Comparison of ENCODE assay signal across 21 cellular contexts in genomic region chr15:85013785-85014184, GRCh38. TPM values are rescaled to one million over a fixed set of nuclear protein-coding genes. Genes with fewer than 3 reads are reported as not detected.
DNase-seq lines count a peak whose midpoint lies in the region; ATAC-seq, FAIRE-seq and TF ChIP-seq lines count a peak whose summit lies in the region.
"Had no signal": no experiment of that assay in that cellular context is flagged by ENCODE, and none has a peak within 500 bp of the region (broad histone marks: within the 10 kb centered on the region; RNA-seq: fewer than 3 reads in every experiment).

No MANE protein-coding gene starts in this region.

- H3K4me1 Mint-ChIP-seq in GM23338 (peaks cover 8% of the 10 kb centered on the region), T-helper 17 cell (peaks cover 20% of the 10 kb centered on the region)
- H3K4me1 Mint-ChIP-seq in stimulated activated memory B cell treated with anti-CD40 and anti-IgM and Interleukin-4, amounts not matched to agents 10 μg/mL and 1 μg/mL and 100 μg/mL, for 72 hours = peaks cover 60% of the 10 kb centered on the region
- H3K4me1 Mint-ChIP-seq in activated naive CD4-positive, alpha-beta T cell treated with anti-CD3 and anti-CD28 coated beads, Interleukin-2, amount 10 ng/mL, durations not matched to agents 7 days and 5 days = peaks cover 5% of the 10 kb centered on the region

- TF ChIP-seq CTCF in GM23338 (conservative IDR thresholded peaks at IDR 0.05; ENCODE audit: low read depth in 2 of 2) = no peak
- no peak for TF ChIP-seq CTCF in GM13976 (IDR thresholded peaks at IDR 0.05; ENCODE audit: borderline replicate concordance, control extremely low read depth, extremely low read depth, insufficient read depth, missing control alignments)

- H3K79me2 ChIP-seq in GM23338 (replicated peaks; ENCODE audit: insufficient read depth) = peaks cover 7% of the 10 kb centered on the region; the same call in 1 of the 2 replicates

- no peak overlapping the region for H3K4me3 ChIP-seq in GM23338
- H3K4me3 ChIP-seq: GM12878, HAP-1 had no signal

- in situ Hi-C loops in GM13976 (cut with MboI; ENCODE audit: low sequenced_read_pairs, unreplicated experiment) = no loop called here

- H3K27me3 Mint-ChIP-seq in GM23338 (ENCODE audit: insufficient read depth, low read depth, poor library complexity) = peaks cover 2% of the 10 kb centered on the region
- no peaks in the 10 kb centered on the region for H3K27me3 Mint-ChIP-seq in T-helper 17 cell
- H3K27me3 Mint-ChIP-seq in stimulated activated memory B cell treated with anti-CD40 and anti-IgM and Interleukin-4, amounts not matched to agents 10 μg/mL and 1 μg/mL and 100 μg/mL, for 72 hours = no peaks in the 10 kb centered on the region
- no peaks in the 10 kb centered on the region for H3K27me3 Mint-ChIP-seq in activated naive CD4-positive, alpha-beta T cell treated with anti-CD3 and anti-CD28 coated beads, Interleukin-2, amount 10 ng/mL, durations not matched to agents 7 days and 5 days
- H3K27me3 Mint-ChIP-seq: CD4-positive, CD25-positive, alpha-beta regulatory T cell; CD8-positive, alpha-beta memory T cell had no signal

- H3K27me3 ChIP-seq in GM23338 (ENCODE audit: insufficient read depth) = no peaks in the 10 kb centered on the region
- H3K27me3 ChIP-seq: BE2C had no signal

- no peak overlapping the region for H3K27ac ChIP-seq in GM23338 (ENCODE audit: low read depth)
- H3K27ac ChIP-seq: KMS-11 had no signal

- H4K20me1 ChIP-seq in GM23338 (replicated peaks; ENCODE audit: insufficient read depth) = no peaks in the 10 kb centered on the region

- H3K27ac Mint-ChIP-seq in GM23338 (no peak overlapping the region), T-helper 17 cell (peak overlapping the region; percentile 84)
- H3K27ac Mint-ChIP-seq in stimulated activated memory B cell treated with anti-CD40 and anti-IgM and Interleukin-4, amounts not matched to agents 10 μg/mL and 1 μg/mL and 100 μg/mL, for 72 hours = peak overlapping the region; percentile 49
- H3K27ac Mint-ChIP-seq in activated naive CD4-positive, alpha-beta T cell treated with anti-CD3 and anti-CD28 coated beads, Interleukin-2, amount 10 ng/mL, durations not matched to agents 7 days and 5 days = no peak overlapping the region

- no peaks in the 10 kb centered on the region for H3K9me2 ChIP-seq in GM23338 (ENCODE audit: insufficient read depth)

- no peaks in the 10 kb centered on the region for H3F3A ChIP-seq in GM23338 (replicated peaks; ENCODE audit: low read depth)

- H3K4me3 Mint-ChIP-seq in GM23338 (no peak overlapping the region), T-helper 17 cell (no peak overlapping the region)
- H3K4me3 Mint-ChIP-seq in stimulated activated memory B cell treated with anti-CD40 and anti-IgM and Interleukin-4, amounts not matched to agents 10 μg/mL and 1 μg/mL and 100 μg/mL, for 72 hours = no peak overlapping the region
- H3K4me3 Mint-ChIP-seq in activated naive CD4-positive, alpha-beta T cell treated with anti-CD3 and anti-CD28 coated beads, Interleukin-2, amount 10 ng/mL, durations not matched to agents 7 days and 5 days = no peak overlapping the region
- H3K4me3 Mint-ChIP-seq: CD4-positive, CD25-positive, alpha-beta regulatory T cell; CD8-positive, alpha-beta memory T cell had no signal

- H3K9me3 Mint-ChIP-seq in GM23338 = no peaks in the 10 kb centered on the region
- no peaks in the 10 kb centered on the region for H3K9me3 Mint-ChIP-seq in stimulated activated memory B cell treated with anti-CD40 and anti-IgM and Interleukin-4, amounts not matched to agents 10 μg/mL and 1 μg/mL and 100 μg/mL, for 72 hours
- H3K9me3 Mint-ChIP-seq in activated naive CD4-positive, alpha-beta T cell treated with anti-CD3 and anti-CD28 coated beads, Interleukin-2, amount 10 ng/mL, durations not matched to agents 7 days and 5 days = peaks cover 2% of the 10 kb centered on the region
- H3K9me3 Mint-ChIP-seq: CD8-positive, alpha-beta memory T cell had no signal

- DNase-seq in GM23338 (ENCODE audit: low spot score) (no peak), T-helper 17 cell (no peak), NCI-H1417 (lab: John Stamatoyannopoulos, UW) (no peak), GM13976 (ENCODE audit: low spot score) (no peak), RCC 7860 (ENCODE audit: low spot score) (no peak)
- no peak for DNase-seq in activated naive CD4-positive, alpha-beta T cell treated with anti-CD3 and anti-CD28 coated beads, Interleukin-2, amount 10 ng/mL, durations not matched to agents 7 days and 5 days
- DNase-seq: BE2C; C1 segment of cervical spinal cord; CD4-positive, CD25-positive, alpha-beta regulatory T cell; CD8-positive, alpha-beta memory T cell; COR-L47; DMS 273 treated with DMSO at 0.1 percent for 48 hours; DMS53; DND-41; EL had no signal

- H3K9me3 ChIP-seq in T-helper 17 cell (ENCODE audit: control insufficient read depth, low read length, poor library complexity, severe bottlenecking) = no peaks in the 10 kb centered on the region
- H3K9me3 ChIP-seq: BE2C, HAP-1 had no signal

- no peaks in the 10 kb centered on the region for H3K4me1 ChIP-seq in GM23338 (ENCODE audit: insufficient read depth)
- H3K4me1 ChIP-seq: BE2C, HAP-1 had no signal

- CTCF ChIA-PET in activated naive CD4-positive, alpha-beta T cell treated with anti-CD3 and anti-CD28 coated beads, Interleukin-2, amount 10 ng/mL, durations not matched to agents 7 days and 5 days (lab: Charles Lee) = no interaction called here

- peak; percentile 45; the same call in 2 of the 3 replicates for ATAC-seq in GM23338
- ATAC-seq in T-helper 17 cell = no peak
- no peak for ATAC-seq in stimulated activated memory B cell treated with anti-CD40 and anti-IgM and Interleukin-4, amounts not matched to agents 10 μg/mL and 1 μg/mL and 100 μg/mL, for 72 hours
- ATAC-seq: GM12878 had no signal

- H3K36me3 ChIP-seq in GM23338 (ENCODE audit: insufficient read depth) = no peaks in the 10 kb centered on the region
- H3K36me3 ChIP-seq: BE2C, HAP-1 had no signal

- no peak for FAIRE-seq in RCC 7860 (lab: Jason Lieb, UNC)
- FAIRE-seq: A204.1, GM12878, H1 had no signal

- H3K36me3 Mint-ChIP-seq in GM23338 (ENCODE audit: low read depth) (no peaks in the 10 kb centered on the region), T-helper 17 cell (ENCODE audit: low read depth) (no peaks in the 10 kb centered on the region)
- peaks cover under 1% of the 10 kb centered on the region for H3K36me3 Mint-ChIP-seq in stimulated activated memory B cell treated with anti-CD40 and anti-IgM and Interleukin-4, amounts not matched to agents 10 μg/mL and 1 μg/mL and 100 μg/mL, for 72 hours
- H3K36me3 Mint-ChIP-seq in activated naive CD4-positive, alpha-beta T cell treated with anti-CD3 and anti-CD28 coated beads, Interleukin-2, amount 10 ng/mL, durations not matched to agents 7 days and 5 days = peaks cover 3% of the 10 kb centered on the region

- H3K4me2 ChIP-seq in GM23338 = no peak overlapping the region
- H3K4me2 ChIP-seq: KMS-11 had no signal

- H2AFZ ChIP-seq in GM23338 = no peak overlapping the region

TF ChIP-seq in GM23338, 12 proteins besides CTCF, POLR2A, EP300 and RAD21 (continues in another document):
- TF ChIP-seq CREB1 (CRISPR knock-in tag; IDR thresholded peaks at IDR 0.05; ENCODE audit: low read depth) (no peak), NANOG (IDR thresholded peaks at IDR 0.05; ENCODE audit: borderline replicate concordance) (no peak)

RNA-seq across cellular contexts. Expression of gene PDE8A, which starts 32.1 kb away (rescaled TPM):
- 7.5 and 12.0 TPM in 2 replicates for total RNA-seq in GM23338 (2014; rRNA removed; shearing (Covaris generic))
- polyA plus RNA-seq in GM23338 (2016; fragmentation: Nextera tagmentation; extraction: Ambion mirVana) = 5.0 and 5.6 TPM in 2 replicates
- total RNA-seq in T-helper 17 cell = 10 to 100 TPM; 40.7 to 44.2 TPM

Comparison
In these comparisons a context has a peak if more than half of its experiments do, and no peak if none do; other contexts are left out.
1. H3K27ac Mint-ChIP-seq: peak in T-helper 17 cell (single experiment) and stimulated activated memory B cell treated with anti-CD40 and anti-IgM and Interleukin-4, amounts not matched to agents 10 μg/mL and 1 μg/mL and 100 μg/mL, for 72 hours (single experiment); none in GM23338 (single experiment) and activated naive CD4-positive, alpha-beta T cell treated with anti-CD3 and anti-CD28 coated beads, Interleukin-2, amount 10 ng/mL, durations not matched to agents 7 days and 5 days (single experiment).